In genomic region chr1:113012149-113012548, GRCh38 we compare ENCODE assay signal across 14 cellular contexts. TPM values are rescaled to one million over a fixed set of nuclear protein-coding genes. Genes with fewer than 3 reads are reported as not detected.
A peak's percentile ranks its signal among the peaks of the same experiment; 100 is the strongest.
DNase-seq lines count a peak whose midpoint lies in the region; ATAC-seq and TF ChIP-seq lines count a peak whose summit lies in the region.
"Had no signal": no experiment of that assay in that cellular context is flagged by ENCODE, and none has a peak within 500 bp of the region (broad histone marks: within the 10 kb centered on the region; RNA-seq: fewer than 3 reads in every experiment).

No MANE protein-coding gene starts in this region.

- no peaks in the 10 kb centered on the region for H3K27me3 Mint-ChIP-seq in T-helper 2 cell treated with Interferon-gamma antibody and Interleukin-4, amounts not matched to agents 5 μg/mL and 100 μg/mL, for 36 hours (ENCODE audit: low read depth)
- H3K27me3 Mint-ChIP-seq: IgD-negative memory B cell had no signal

- H3K4me3 ChIP-seq in retinal pigment epithelial cell (ENCODE audit: low read length) = no peak overlapping the region
- H3K4me3 ChIP-seq: A549, GM23248 had no signal

- POLR2A ChIA-PET in RWPE1 (lab: Yijun Ruan, JAX; ENCODE audit: low non-redundant PET) = interaction anchor here (0.6 kb wide), 1 partner anchor 1387 kb away, joined by 3 read pairs; no protein-coding TSS in a partner anchor

- CTCF ChIA-PET in RWPE1 (lab: Yijun Ruan, JAX) = interaction anchor here (0.6 kb wide), 1 partner anchor 584 kb away, joined by 6 read pairs; no protein-coding TSS in a partner anchor

- H3K9me3 Mint-ChIP-seq in T-helper 2 cell treated with Interferon-gamma antibody and Interleukin-4, amounts not matched to agents 5 μg/mL and 100 μg/mL, for 36 hours = no peaks in the 10 kb centered on the region
- H3K9me3 Mint-ChIP-seq: CD14-positive monocyte, IgD-negative memory B cell had no signal

- intact Hi-C loops in left colon (cut with DNase I, micrococcal nuclease) = no loop called here

- peak; percentile 6 for ATAC-seq in left colon
- ATAC-seq: A549, HCT116 had no signal

- H3K36me3 Mint-ChIP-seq in T-helper 2 cell treated with Interferon-gamma antibody and Interleukin-4, amounts not matched to agents 5 μg/mL and 100 μg/mL, for 36 hours (ENCODE audit: low read depth) = peaks cover 6% of the 10 kb centered on the region

- DNase-seq in COLO829 (ENCODE audit: low spot score) = peak; percentile 13
- no peak for DNase-seq in RWPE1 (ENCODE audit: low spot score)
- DNase-seq in left colon = no peak
- DNase-seq in retinal pigment epithelial cell (ENCODE audit: low read depth) = peak; percentile 39
- no peak for DNase-seq in activated naive CD4-positive, alpha-beta T cell treated with anti-CD3 and anti-CD28 coated beads, Interleukin-2, amount 50 U/mL, for 16 hours
- no peak for DNase-seq in T-helper 2 cell treated with Interferon-gamma antibody and Interleukin-4, amounts not matched to agents 5 μg/mL and 100 μg/mL, for 36 hours (ENCODE audit: low spot score)
- DNase-seq in NCI-H128 (lab: John Stamatoyannopoulos, UW; ENCODE audit: unreplicated experiment) = no peak
- DNase-seq: Calu3, DMS 273 treated with DMSO at 0.1 percent for 48 hours, GM23248 had no signal

- H3K4me1 Mint-ChIP-seq in T-helper 2 cell treated with Interferon-gamma antibody and Interleukin-4, amounts not matched to agents 5 μg/mL and 100 μg/mL, for 36 hours (ENCODE audit: low read depth) = peaks cover 6% of the 10 kb centered on the region
- H3K4me1 Mint-ChIP-seq: IgD-negative memory B cell had no signal

- TF ChIP-seq CTCF in RWPE1 (conservative IDR thresholded peaks at IDR 0.05; ENCODE audit: low read depth) (no peak), retinal pigment epithelial cell (conservative IDR thresholded peaks at IDR 0.05; ENCODE audit: low read depth, low read length) (no peak)

- H3K27ac ChIP-seq in RWPE1 = 0 out of 2 replicates have a peak overlapping the region, but pooled peaks have one; percentile 37
- H3K27ac ChIP-seq: A549, GM23248 had no signal

- no peak overlapping the region for H3K4me3 Mint-ChIP-seq in T-helper 2 cell treated with Interferon-gamma antibody and Interleukin-4, amounts not matched to agents 5 μg/mL and 100 μg/mL, for 36 hours
- H3K4me3 Mint-ChIP-seq: CD14-positive monocyte, IgD-negative memory B cell had no signal

- no peak overlapping the region for H3K27ac Mint-ChIP-seq in T-helper 2 cell treated with Interferon-gamma antibody and Interleukin-4, amounts not matched to agents 5 μg/mL and 100 μg/mL, for 36 hours
- H3K27ac Mint-ChIP-seq: CD14-positive monocyte, IgD-negative memory B cell had no signal

RNA-seq across cellular contexts. Expression of gene SLC16A1, which starts 56.2 kb away (rescaled TPM):
- 100 to 1,000 TPM in 1 of 2 donors, 10 to 100 TPM in 1; 83.3 to 121 TPM for total RNA-seq in left colon

Comparison
In these comparisons a context has a peak if more than half of its experiments do, and no peak if none do; other contexts are left out.
1. DNase-seq: peak in COLO829 (single experiment) and retinal pigment epithelial cell (single experiment); none in RWPE1 (single experiment), left colon (0 of 2), activated naive CD4-positive, alpha-beta T cell treated with anti-CD3 and anti-CD28 coated beads, Interleukin-2, amount 50 U/mL, for 16 hours (single experiment), T-helper 2 cell treated with Interferon-gamma antibody and Interleukin-4, amounts not matched to agents 5 μg/mL and 100 μg/mL, for 36 hours (single experiment) and NCI-H128 (single experiment).